Comparison of ENCODE assay signal across 15 cellular contexts in genomic region chr2:227534714-227535113, GRCh38.
DNase-seq lines count a peak whose midpoint lies in the region; ATAC-seq, FAIRE-seq and TF ChIP-seq lines count a peak whose summit lies in the region.
"Had no signal": no experiment of that assay in that cellular context is flagged by ENCODE, and none has a peak within 500 bp of the region (broad histone marks: within the 10 kb centered on the region; RNA-seq: fewer than 3 reads in every experiment).

No MANE protein-coding gene starts in this region.

- H3K4me1 ChIP-seq in Karpas-422 (ENCODE audit: low read length), result peaks cover 5% of the 10 kb centered on the region; the same call in 1 of the 2 replicates
- H3K4me1 ChIP-seq: heart left ventricle, lower lobe of right lung had no signal

- no peaks in the 10 kb centered on the region for H4K20me1 ChIP-seq in Karpas-422 (ENCODE audit: insufficient read depth, low read depth, low read length)

- H3K4me3 ChIP-seq in Karpas-422 (ENCODE audit: low read length), result no peak overlapping the region
- H3K4me3 ChIP-seq: heart left ventricle, lower lobe of right lung, ovary, PC-9 had no signal

- ATAC-seq in HG02623 (IDR thresholded peaks at IDR 0.05; ENCODE audit: unreplicated experiment) (peak; percentile 84), HG03354 (IDR thresholded peaks at IDR 0.05; ENCODE audit: poor library complexity, severe bottlenecking, unreplicated experiment) (peak; percentile 67), SK-N-SH treated with all-trans-retinoic acid at 6 μM for 48 hours (no peak)
- ATAC-seq: heart left ventricle; lower lobe of right lung; stimulated activated naive CD8-positive, alpha-beta T cell treated with anti-CD3 and anti-CD28 coated beads, Interleukin-15, Interleukin-2, amounts not matched to agents 100 U/mL and 50 U/mL, for 24 hours had no signal

- H3K27ac ChIP-seq in Karpas-422 (ENCODE audit: low read length), result no peak overlapping the region
- H3K27ac ChIP-seq: heart left ventricle, lower lobe of right lung, ovary, PC-9 had no signal

- no peaks in the 10 kb centered on the region for H3K9me3 ChIP-seq in Karpas-422 (ENCODE audit: low read length)
- H3K9me3 ChIP-seq: heart left ventricle, lower lobe of right lung, ovary had no signal

- H2AFZ ChIP-seq in Karpas-422 (ENCODE audit: low read length), result no peak overlapping the region
- H2AFZ ChIP-seq: PC-9 had no signal

- H3K9me2 ChIP-seq in Karpas-422 (replicated peaks; ENCODE audit: insufficient read depth, low read length), result no peaks in the 10 kb centered on the region

- H3K9ac ChIP-seq in Karpas-422 (ENCODE audit: low read length), result no peak overlapping the region

- H3K36me3 ChIP-seq in Karpas-422 (ENCODE audit: insufficient read depth, low read length), result peaks cover 69% of the 10 kb centered on the region
- H3K36me3 ChIP-seq: ovary had no signal

- H3K27me3 ChIP-seq in Karpas-422 (ENCODE audit: low read length), result no peaks in the 10 kb centered on the region
- H3K27me3 ChIP-seq: heart left ventricle, ovary had no signal

- DNase-seq in GM10266 (ENCODE audit: extremely low spot score) (peak; percentile 6), GM19239 (ENCODE audit: insufficient read length, low spot score) (no peak), NCI-H1105 (lab: John Stamatoyannopoulos, UW) (no peak), Karpas-422 (no peak)
- DNase-seq in activated T-cell treated with anti-CD3 and anti-CD28 coated beads, Interleukin-2, amount 50 U/mL, for 48 hours, result no peak
- DNase-seq: aorta; heart left ventricle; lower lobe of right lung; NCI-H1930; ovary; PC-9; stimulated activated naive CD8-positive, alpha-beta T cell treated with anti-CD3 and anti-CD28 coated beads, Interleukin-15, Interleukin-2, amounts not matched to agents 100 U/mL and 50 U/mL, for 24 hours had no signal

- no peak for TF ChIP-seq CTCF in GM10266 (IDR thresholded peaks at IDR 0.05; ENCODE audit: control insufficient read depth, insufficient read depth, low read depth, missing control alignments)

- H3K79me2 ChIP-seq in Karpas-422 (ENCODE audit: low read length), result peaks cover 44% of the 10 kb centered on the region

- peak; percentile 94 for FAIRE-seq in GM19239 (lab: Jason Lieb, UNC)

- no peak overlapping the region for H3K4me2 ChIP-seq in Karpas-422 (ENCODE audit: low read depth, low read length, poor library complexity, severe bottlenecking)
- H3K4me2 ChIP-seq: PC-9 had no signal

TF ChIP-seq in SK-N-SH treated with all-trans-retinoic acid at 6 μM for 48 hours, 23 proteins besides CTCF, POLR2A, EP300 and RAD21:
- TF ChIP-seq ARNTL (CRISPR knock-in tag; IDR thresholded peaks at IDR 0.05; ENCODE audit: borderline replicate concordance, low read depth), result no peak
- no peak for TF ChIP-seq ESRRG (CRISPR knock-in tag; IDR thresholded peaks at IDR 0.05)
- TF ChIP-seq ISL1 (CRISPR knock-in tag; IDR thresholded peaks at IDR 0.05), result no peak
- TF ChIP-seq POU6F1 (CRISPR knock-in tag; IDR thresholded peaks at IDR 0.05; ENCODE audit: borderline replicate concordance, low read depth), result no peak
- no peak for TF ChIP-seq ZNF8 (CRISPR knock-in tag; IDR thresholded peaks at IDR 0.05)
- no peak for TF ChIP-seq OSR1 (CRISPR knock-in tag; IDR thresholded peaks at IDR 0.05)
- no peak for TF ChIP-seq CSDC2 (CRISPR knock-in tag; IDR thresholded peaks at IDR 0.05)
- TF ChIP-seq TSHZ2 (CRISPR knock-in tag; IDR thresholded peaks at IDR 0.05), result no peak
- TF ChIP-seq ZNF70 (CRISPR knock-in tag; IDR thresholded peaks at IDR 0.05), result no peak
- TF ChIP-seq SNAI2 (CRISPR knock-in tag; IDR thresholded peaks at IDR 0.05), result no peak
- no peak for TF ChIP-seq BACH2 (CRISPR knock-in tag; IDR thresholded peaks at IDR 0.05; ENCODE audit: borderline replicate concordance)
- TF ChIP-seq CSRNP3 (CRISPR knock-in tag; IDR thresholded peaks at IDR 0.05), result no peak
- no peak for TF ChIP-seq TCF4 (CRISPR knock-in tag; IDR thresholded peaks at IDR 0.05; ENCODE audit: borderline replicate concordance)
- TF ChIP-seq ZNF565 (CRISPR knock-in tag; conservative IDR thresholded peaks at IDR 0.05; ENCODE audit: low read depth), result no peak
- no peak for TF ChIP-seq RARB (CRISPR knock-in tag; IDR thresholded peaks at IDR 0.05)
- no peak for TF ChIP-seq PPARA (CRISPR knock-in tag; IDR thresholded peaks at IDR 0.05; ENCODE audit: borderline replicate concordance)
